ENCODE assay signal across 15 cellular contexts in genomic region chr1:94119306-94119705, GRCh38. TPM values are rescaled to one million over a fixed set of nuclear protein-coding genes. Genes with fewer than 3 reads are reported as not detected.
"Had no signal": no experiment of that assay in that cellular context is flagged by ENCODE, and none has a peak within 500 bp of the region (broad histone marks: within the 10 kb centered on the region; RNA-seq: fewer than 3 reads in every experiment).

No MANE protein-coding gene starts in this region.

- H3K36me3 ChIP-seq: pancreas, tibial nerve had no signal

- DNase-seq: activated CD4-positive, alpha-beta T cell treated with anti-CD3 and anti-CD28 coated beads, Interleukin-2, amount 10 ng/mL, durations not matched to agents 24 days and 14 days; activated CD8-positive, alpha-beta T cell treated with anti-CD3 and anti-CD28 coated beads for 36 hours; activated naive CD4-positive, alpha-beta T cell treated with anti-CD3 and anti-CD28 coated beads for 36 hours; activated T-cell treated with anti-CD3 and anti-CD28 coated beads, Interleukin-2, amount 50 U/mL, for 24 hours; body of pancreas; central memory CD4-positive, alpha-beta T cell; foreskin keratinocyte; glutamatergic neuron; pancreas; stimulated activated naive CD8-positive, alpha-beta T cell treated with anti-CD3 and anti-CD28 coated beads, Interleukin-15, Interleukin-2, amounts not matched to agents 100 U/mL and 50 U/mL, for 24 hours; T1000 had no signal

- H3K4me1 Mint-ChIP-seq: activated CD4-positive, alpha-beta T cell treated with anti-CD3 and anti-CD28 coated beads, Interleukin-2, amount 10 ng/mL, durations not matched to agents 24 days and 14 days had no signal

- H3K9me3 Mint-ChIP-seq: activated CD4-positive, alpha-beta T cell treated with anti-CD3 and anti-CD28 coated beads, Interleukin-2, amount 10 ng/mL, durations not matched to agents 24 days and 14 days; activated CD8-positive, alpha-beta T cell treated with anti-CD3 and anti-CD28 coated beads for 36 hours; activated naive CD4-positive, alpha-beta T cell treated with anti-CD3 and anti-CD28 coated beads for 36 hours; activated T-cell treated with anti-CD3 and anti-CD28 coated beads, Interleukin-2, amount 50 U/mL, for 24 hours; activated T-helper 2 cell treated with anti-CD3 and anti-CD28 coated beads, Interferon-gamma antibody, Interleukin-2, Interleukin-4, amounts not matched to agents 10 μg/mL and 5 μg/mL and 100 μg/mL, durations not matched to agents 14 hours and 24 hours and 36 hours had no signal

- H3K4me1 ChIP-seq: body of pancreas, foreskin keratinocyte, pancreas had no signal

- H3K9me3 ChIP-seq: body of pancreas, pancreas, tibial nerve had no signal

- H3K27me3 Mint-ChIP-seq: activated CD4-positive, alpha-beta T cell treated with anti-CD3 and anti-CD28 coated beads, Interleukin-2, amount 10 ng/mL, durations not matched to agents 24 days and 14 days; activated T-cell treated with anti-CD3 and anti-CD28 coated beads, Interleukin-2, amount 50 U/mL, for 24 hours had no signal

- H3K27ac Mint-ChIP-seq: activated CD4-positive, alpha-beta T cell treated with anti-CD3 and anti-CD28 coated beads, Interleukin-2, amount 10 ng/mL, durations not matched to agents 24 days and 14 days; activated CD8-positive, alpha-beta T cell treated with anti-CD3 and anti-CD28 coated beads for 36 hours; activated naive CD4-positive, alpha-beta T cell treated with anti-CD3 and anti-CD28 coated beads for 36 hours; activated T-cell treated with anti-CD3 and anti-CD28 coated beads, Interleukin-2, amount 50 U/mL, for 24 hours; activated T-helper 2 cell treated with anti-CD3 and anti-CD28 coated beads, Interferon-gamma antibody, Interleukin-2, Interleukin-4, amounts not matched to agents 10 μg/mL and 5 μg/mL and 100 μg/mL, durations not matched to agents 14 hours and 24 hours and 36 hours had no signal

- H3K4me3 ChIP-seq: body of pancreas, pancreas, tibial nerve had no signal

- ATAC-seq: activated CD8-positive, alpha-beta T cell treated with anti-CD3 and anti-CD28 coated beads for 36 hours; body of pancreas; foreskin keratinocyte; left lobe of liver; pancreas; stimulated activated naive CD8-positive, alpha-beta T cell treated with anti-CD3 and anti-CD28 coated beads, Interleukin-15, Interleukin-2, amounts not matched to agents 100 U/mL and 50 U/mL, for 24 hours had no signal

- H3K4me3 Mint-ChIP-seq: activated CD4-positive, alpha-beta T cell treated with anti-CD3 and anti-CD28 coated beads, Interleukin-2, amount 10 ng/mL, durations not matched to agents 24 days and 14 days; activated CD8-positive, alpha-beta T cell treated with anti-CD3 and anti-CD28 coated beads for 36 hours; activated naive CD4-positive, alpha-beta T cell treated with anti-CD3 and anti-CD28 coated beads for 36 hours; activated T-cell treated with anti-CD3 and anti-CD28 coated beads, Interleukin-2, amount 50 U/mL, for 24 hours had no signal

- H3K27ac ChIP-seq: body of pancreas, foreskin keratinocyte, pancreas, tibial nerve had no signal

- H3K27me3 ChIP-seq: body of pancreas, pancreas, tibial nerve had no signal

RNA-seq across cellular contexts. Expression of gene ABCA4, which starts 1.6 kb away (rescaled TPM):
- total RNA-seq: activated CD8-positive, alpha-beta T cell treated with anti-CD3 and anti-CD28 coated beads for 36 hours; activated T-helper 2 cell treated with anti-CD3 and anti-CD28 coated beads, Interferon-gamma antibody, Interleukin-2, Interleukin-4, amounts not matched to agents 10 μg/mL and 5 μg/mL and 100 μg/mL, durations not matched to agents 14 hours and 24 hours and 36 hours; epithelial cell of proximal tubule; foreskin keratinocyte had no signal
- polyA plus RNA-seq: foreskin keratinocyte had no signal
